13 cellular contexts compared by ENCODE assay signal in the genomic region with DNA sequence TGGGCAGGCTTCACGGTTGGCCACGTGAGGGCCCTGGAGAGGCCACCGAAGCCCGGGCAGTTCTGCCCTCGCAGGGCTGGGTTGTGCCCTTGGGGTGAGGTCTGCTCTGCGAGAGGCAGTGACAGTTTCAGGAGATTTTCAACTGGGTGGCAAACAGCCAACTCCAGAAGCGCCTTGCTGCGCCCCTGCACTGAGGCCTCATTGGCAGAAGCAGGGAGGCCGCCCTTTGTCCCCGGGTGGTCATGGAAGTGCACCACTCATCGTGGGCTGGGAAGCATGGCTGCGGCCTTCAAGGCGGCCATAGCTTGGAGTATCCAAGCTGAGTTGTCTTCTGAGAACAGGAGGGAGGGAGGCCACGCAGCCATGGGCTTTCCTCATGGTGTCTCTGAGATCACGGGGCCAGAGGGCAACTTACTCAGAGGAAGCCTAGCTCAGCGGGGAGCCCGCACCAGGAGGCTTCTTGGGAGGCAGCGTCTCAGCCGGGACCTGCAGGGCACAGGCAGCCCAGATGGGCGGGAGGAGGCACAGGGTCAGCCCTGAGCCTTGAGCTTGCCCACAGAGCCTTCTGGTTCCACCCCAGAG. TPM values are rescaled to one million over a fixed set of nuclear protein-coding genes. Genes with fewer than 3 reads are reported as not detected.
DNase-seq lines count a peak whose midpoint lies in the region; ATAC-seq and TF ChIP-seq lines count a peak whose summit lies in the region.
"Had no signal": no experiment of that assay in that cellular context is flagged by ENCODE, and none has a peak within 500 bp of the region (broad histone marks: within the 10 kb centered on the region; RNA-seq: fewer than 3 reads in every experiment).

No MANE protein-coding gene starts in this region.

- H3K9me3 Mint-ChIP-seq in activated T-cell treated with anti-CD3 and anti-CD28 coated beads, Interleukin-2, amount 50 U/mL, for 24 hours: no peaks in the 10 kb centered on the region
- no peaks in the 10 kb centered on the region for H3K9me3 Mint-ChIP-seq in endothelial cell (ENCODE audit: unreplicated experiment)
- H3K9me3 Mint-ChIP-seq in stimulated activated naive B cell treated with anti-CD40 and anti-IgM and Interleukin-4, amounts not matched to agents 10 μg/mL and 1 μg/mL and 100 μg/mL, for 72 hours: no peaks in the 10 kb centered on the region

- H3K4me1 Mint-ChIP-seq in activated T-cell treated with anti-CD3 and anti-CD28 coated beads, Interleukin-2, amount 50 U/mL, for 24 hours (ENCODE audit: low read depth): peaks cover 5% of the 10 kb centered on the region
- H3K4me1 Mint-ChIP-seq in endothelial cell (ENCODE audit: unreplicated experiment): peaks cover 4% of the 10 kb centered on the region
- H3K4me1 Mint-ChIP-seq in stimulated activated naive B cell treated with anti-CD40 and anti-IgM and Interleukin-4, amounts not matched to agents 10 μg/mL and 1 μg/mL and 100 μg/mL, for 72 hours: peaks cover 22 to 52% of the 10 kb centered on the region in 2 donors

- no peaks in the 10 kb centered on the region for H3K27me3 Mint-ChIP-seq in activated T-cell treated with anti-CD3 and anti-CD28 coated beads, Interleukin-2, amount 50 U/mL, for 24 hours
- H3K27me3 Mint-ChIP-seq in endothelial cell (ENCODE audit: unreplicated experiment): peaks cover 7% of the 10 kb centered on the region
- H3K27me3 Mint-ChIP-seq in stimulated activated naive B cell treated with anti-CD40 and anti-IgM and Interleukin-4, amounts not matched to agents 10 μg/mL and 1 μg/mL and 100 μg/mL, for 72 hours: no peaks in the 10 kb centered on the region

- ATAC-seq in stimulated activated naive B cell treated with anti-CD40 and anti-IgM and Interleukin-4, amounts not matched to agents 10 μg/mL and 1 μg/mL and 100 μg/mL, for 72 hours (replicated peaks): no peak

- no peak for DNase-seq in activated T-cell treated with anti-CD3 and anti-CD28 coated beads, Interleukin-2, amount 50 U/mL, for 24 hours
- DNase-seq in activated T-cell treated with anti-CD3 and anti-CD28 coated beads, Interleukin-2, amount 50 U/mL, for 48 hours: no peak
- DNase-seq in endothelial cell (ENCODE audit: low spot score) (no peak), GM20000 (ENCODE audit: low spot score) (no peak), AG08395 (ENCODE audit: low spot score) (no peak)
- no peak for DNase-seq in stimulated activated naive B cell treated with anti-CD40 and anti-IgM and Interleukin-4, amounts not matched to agents 10 μg/mL and 1 μg/mL and 100 μg/mL, for 72 hours
- DNase-seq: anterior cingulate cortex, Caco-2, hypothalamus, NCI-H1694, NCI-H524 treated with DMSO at 0.1 percent for 48 hours had no signal

- no peak for TF ChIP-seq CTCF in endothelial cell (IDR thresholded peaks at IDR 0.05; ENCODE audit: unreplicated experiment)
- no peak for TF ChIP-seq CTCF in GM20000 (IDR thresholded peaks at IDR 0.05; ENCODE audit: extremely low read depth, missing control alignments)

- H3K4me3 Mint-ChIP-seq in activated T-cell treated with anti-CD3 and anti-CD28 coated beads, Interleukin-2, amount 50 U/mL, for 24 hours: no peak overlapping the region
- no peak overlapping the region for H3K4me3 Mint-ChIP-seq in endothelial cell (ENCODE audit: unreplicated experiment)
- peak overlapping the region in 1 of 2 donors; percentile 19 for H3K4me3 Mint-ChIP-seq in stimulated activated naive B cell treated with anti-CD40 and anti-IgM and Interleukin-4, amounts not matched to agents 10 μg/mL and 1 μg/mL and 100 μg/mL, for 72 hours

- H3K36me3 Mint-ChIP-seq in activated T-cell treated with anti-CD3 and anti-CD28 coated beads, Interleukin-2, amount 50 U/mL, for 24 hours (ENCODE audit: low read depth): peaks cover 91% of the 10 kb centered on the region
- peaks cover 17% of the 10 kb centered on the region for H3K36me3 Mint-ChIP-seq in endothelial cell (ENCODE audit: low read depth, unreplicated experiment)
- peaks cover 66 to 70% of the 10 kb centered on the region in 2 donors for H3K36me3 Mint-ChIP-seq in stimulated activated naive B cell treated with anti-CD40 and anti-IgM and Interleukin-4, amounts not matched to agents 10 μg/mL and 1 μg/mL and 100 μg/mL, for 72 hours

- peak overlapping the region; percentile 68 for H3K27ac Mint-ChIP-seq in activated T-cell treated with anti-CD3 and anti-CD28 coated beads, Interleukin-2, amount 50 U/mL, for 24 hours
- peak overlapping the region; percentile 48 for H3K27ac Mint-ChIP-seq in endothelial cell (ENCODE audit: unreplicated experiment)
- peak overlapping the region; percentile 14 for H3K27ac Mint-ChIP-seq in stimulated activated naive B cell treated with anti-CD40 and anti-IgM and Interleukin-4, amounts not matched to agents 10 μg/mL and 1 μg/mL and 100 μg/mL, for 72 hours

RNA-seq across cellular contexts. Expression of a gene that starts 14.8 kb away (rescaled TPM):
- total RNA-seq in endothelial cell (ENCODE audit: unreplicated experiment): 126 TPM

RNA-seq across cellular contexts. Expression of a gene that starts 15.3 kb away (rescaled TPM):
- total RNA-seq in endothelial cell (ENCODE audit: unreplicated experiment): 137 TPM

RNA-seq across cellular contexts. Expression of a gene that starts 27.8 kb away (rescaled TPM):
- total RNA-seq in endothelial cell (ENCODE audit: unreplicated experiment): 5.6 TPM

RNA-seq across cellular contexts. Expression of a gene that starts 34.9 kb away (rescaled TPM):
- not detected for total RNA-seq in endothelial cell (ENCODE audit: unreplicated experiment)
- total RNA-seq: A172, Caco-2, lower leg skin had no signal

RNA-seq across cellular contexts. Expression of a gene that starts 57.6 kb away (rescaled TPM):
- 57.1 TPM for total RNA-seq in endothelial cell (ENCODE audit: unreplicated experiment)

Comparison
In these comparisons a context has a peak if more than half of its experiments do, and no peak if none do; other contexts are left out.
1. H3K27ac Mint-ChIP-seq: peak in every context shown above with its lines; median percentile 68 in activated T-cell treated with anti-CD3 and anti-CD28 coated beads, Interleukin-2, amount 50 U/mL, for 24 hours; 48 in endothelial cell; 14 in stimulated activated naive B cell treated with anti-CD40 and anti-IgM and Interleukin-4, amounts not matched to agents 10 μg/mL and 1 μg/mL and 100 μg/mL, for 72 hours.